1 cellular context compared by ENCODE assay signal in the genomic region with DNA sequence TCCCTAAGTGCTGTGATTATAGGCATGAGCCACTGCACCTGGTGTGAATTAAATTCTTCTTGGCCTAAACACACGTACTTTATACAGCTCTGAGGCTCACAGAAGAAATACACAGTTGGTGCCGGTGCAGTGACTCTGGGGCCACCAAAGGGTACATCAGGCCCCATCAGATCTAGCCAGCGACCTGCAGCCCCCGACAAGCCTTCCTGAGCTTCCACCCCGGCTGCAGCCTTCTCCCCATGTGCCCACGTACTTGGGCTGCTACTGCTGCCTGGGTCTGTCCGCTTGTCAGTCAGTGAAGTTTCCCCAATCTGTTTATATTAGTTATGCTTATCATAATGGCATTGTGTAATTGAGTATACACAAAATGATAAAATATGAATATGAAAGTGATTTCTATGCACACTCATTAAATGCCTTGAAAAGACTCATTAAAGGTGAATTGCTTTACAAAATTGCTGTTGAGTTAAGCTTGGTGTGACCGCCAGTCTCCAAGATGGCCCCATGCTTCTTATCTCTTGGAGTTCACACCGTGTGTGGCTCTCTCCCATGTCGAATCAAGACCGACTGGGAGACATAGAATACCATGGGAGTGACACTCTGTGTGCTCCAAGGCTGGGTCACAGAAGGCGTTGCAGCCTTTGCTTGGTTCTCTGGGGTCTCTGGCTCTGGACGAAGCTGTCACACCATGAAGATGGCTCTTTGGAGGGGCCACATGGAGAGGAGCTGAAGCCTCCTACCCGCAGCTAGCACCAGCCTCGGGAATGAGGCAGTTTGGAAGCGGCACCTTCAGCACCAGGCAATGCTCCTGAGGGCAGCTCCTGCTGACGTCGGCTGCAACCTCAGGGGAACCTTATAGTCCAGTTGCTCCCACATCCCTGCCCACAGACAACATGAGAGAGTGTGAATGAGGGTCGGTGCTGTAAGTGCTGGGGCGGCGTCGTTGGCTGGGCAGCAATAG.
TF ChIP-seq lines count a peak whose summit lies in the region.

No MANE protein-coding gene starts in this region.

TF ChIP-seq in K562, 482 proteins besides CTCF, POLR2A, EP300 and RAD21 (continued from another document):
- TF ChIP-seq CBFA2T2 (conservative IDR thresholded peaks at IDR 0.05) (peak; percentile 19; the same call in 1 of the 2 replicates), NR2C1 (IDR thresholded peaks at IDR 0.05) (no peak), NR2C1 (tag; IDR thresholded peaks at IDR 0.05) (peak; percentile 62; the same call in 1 of the 2 replicates), CREB3 (tag; conservative IDR thresholded peaks at IDR 0.05; ENCODE audit: low read depth) (0 out of 2 replicates have a peak, but pooled peaks have one; percentile 53), MTA2 (IDR thresholded peaks at IDR 0.05; ENCODE audit: low read depth) (no peak; the same call in 1 of the 2 replicates), NR2C2 (CRISPR knock-in tag; IDR thresholded peaks at IDR 0.05) (no peak), NR2C2 (tag; IDR thresholded peaks at IDR 0.05) (no peak), ELK3 (CRISPR knock-in tag; IDR thresholded peaks at IDR 0.05) (no peak), MEF2D (tag; conservative IDR thresholded peaks at IDR 0.05; ENCODE audit: low read depth) (no peak), ERF (CRISPR knock-in tag; IDR thresholded peaks at IDR 0.05) (0 out of 2 replicates have a peak, but pooled peaks have one; percentile 10), CBFA2T3 (IDR thresholded peaks at IDR 0.05) (peak; percentile 60), WHSC1 (IDR thresholded peaks at IDR 0.05; ENCODE audit: low read length) (no peak), LCOR (CRISPR knock-in tag; IDR thresholded peaks at IDR 0.05) (no peak), YY1 (IDR thresholded peaks at IDR 0.05; ENCODE audit: borderline replicate concordance in 1 of 3, control insufficient read depth in 1 of 3, extremely low read depth in 1 of 3, insufficient read depth in 3 of 3, insufficient read length in 1 of 3, insufficient replicate concordance in 2 of 3, low read depth in 1 of 3, low read length in 2 of 3) (peak in 2 of 3 experiments; percentile 28 to 86), MCM3 (IDR thresholded peaks at IDR 0.05) (no peak), SAFB (IDR thresholded peaks at IDR 0.05; ENCODE audit: borderline replicate concordance, low read depth, low read length) (no peak), NR4A1 (CRISPR knock-in tag; IDR thresholded peaks at IDR 0.05) (no peak), NR4A1 (tag; IDR thresholded peaks at IDR 0.05) (0 out of 2 replicates have a peak, but pooled peaks have one; percentile 23), MAZ (CRISPR knock-in tag; conservative IDR thresholded peaks at IDR 0.05 in 1 of 2, IDR thresholded peaks at IDR 0.05 in 1 of 2) (0 out of 4 replicates have a peak, but pooled peaks of 1 of the 2 experiments have one; percentile 14)
- TF ChIP-seq, protein P1, sequence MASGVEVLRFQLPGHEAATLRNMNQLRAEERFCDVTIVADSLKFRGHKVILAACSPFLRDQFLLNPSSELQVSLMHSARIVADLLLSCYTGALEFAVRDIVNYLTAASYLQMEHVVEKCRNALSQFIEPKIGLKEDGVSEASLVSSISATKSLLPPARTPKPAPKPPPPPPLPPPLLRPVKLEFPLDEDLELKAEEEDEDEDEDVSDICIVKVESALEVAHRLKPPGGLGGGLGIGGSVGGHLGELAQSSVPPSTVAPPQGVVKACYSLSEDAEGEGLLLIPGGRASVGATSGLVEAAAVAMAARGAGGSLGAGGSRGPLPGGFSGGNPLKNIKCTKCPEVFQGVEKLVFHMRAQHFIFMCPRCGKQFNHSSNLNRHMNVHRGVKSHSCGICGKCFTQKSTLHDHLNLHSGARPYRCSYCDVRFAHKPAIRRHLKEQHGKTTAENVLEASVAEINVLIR (CRISPR knock-in tag; IDR thresholded peaks at IDR 0.05): no peak
TF ChIP-seq in K562: peak in this region for 32.
